In genomic region chr3:14127106-14127505, GRCh38 we compare ENCODE assay signal across 13 cellular contexts. TPM values are rescaled to one million over a fixed set of nuclear protein-coding genes. Genes with fewer than 3 reads are reported as not detected.
DNase-seq lines count a peak whose midpoint lies in the region; ATAC-seq and TF ChIP-seq lines count a peak whose summit lies in the region.
"Had no signal": no experiment of that assay in that cellular context is flagged by ENCODE, and none has a peak within 500 bp of the region (broad histone marks: within the 10 kb centered on the region; RNA-seq: fewer than 3 reads in every experiment).

No MANE protein-coding gene starts in this region.

- H3K27ac ChIP-seq in CD8-positive, alpha-beta memory T cell (ENCODE audit: low read depth, low read length): no peak overlapping the region

- peaks cover 10 to 70% (median 21%) of the 10 kb centered on the region in 3 donors for H3K36me3 Mint-ChIP-seq in CD8-positive, alpha-beta memory T cell
- H3K36me3 Mint-ChIP-seq in T-helper 17 cell (ENCODE audit: low read depth) (peaks cover 7% of the 10 kb centered on the region), glutamatergic neuron (ENCODE audit: unreplicated experiment) (peaks cover 14% of the 10 kb centered on the region)
- H3K36me3 Mint-ChIP-seq in activated CD4-positive, alpha-beta T cell treated with anti-CD3 and anti-CD28 coated beads for 36 hours (ENCODE audit: low read depth): peaks cover 58% of the 10 kb centered on the region

- no peaks in the 10 kb centered on the region for H3K9me3 Mint-ChIP-seq in CD8-positive, alpha-beta memory T cell
- H3K9me3 Mint-ChIP-seq in glutamatergic neuron (ENCODE audit: unreplicated experiment): peaks cover 8% of the 10 kb centered on the region
- H3K9me3 Mint-ChIP-seq in activated CD4-positive, alpha-beta T cell treated with anti-CD3 and anti-CD28 coated beads for 36 hours (ENCODE audit: low read depth): peaks cover 3% of the 10 kb centered on the region

- H3K4me2 ChIP-seq in skeletal muscle satellite cell (ENCODE audit: low read length): peak overlapping the region; percentile 97

- H3K27me3 ChIP-seq in CD8-positive, alpha-beta memory T cell (ENCODE audit: insufficient read depth, low read length, poor library complexity, severe bottlenecking): no peaks in the 10 kb centered on the region
- H3K27me3 ChIP-seq in skeletal muscle satellite cell (ENCODE audit: control insufficient read depth, insufficient read depth, low read length): no peaks in the 10 kb centered on the region

- intact Hi-C loops in activated CD4-positive, alpha-beta T cell treated with anti-CD3 and anti-CD28 coated beads for 36 hours (cut with DNase I, micrococcal nuclease): loop anchor here in 1 of 2 experiments (5.0 to 10.0 kb wide), 2 partner anchors 645 to 702 kb away; partner anchors contain the start of genes HDAC11 and NUP210

- H3K4me1 Mint-ChIP-seq in CD8-positive, alpha-beta memory T cell: peaks cover 52 to 60% (median 59%) of the 10 kb centered on the region in 3 donors
- H3K4me1 Mint-ChIP-seq in T-helper 17 cell: peaks cover 48% of the 10 kb centered on the region
- peaks cover 7% of the 10 kb centered on the region for H3K4me1 Mint-ChIP-seq in glutamatergic neuron (ENCODE audit: low read depth, unreplicated experiment)
- peaks cover 48% of the 10 kb centered on the region for H3K4me1 Mint-ChIP-seq in activated CD4-positive, alpha-beta T cell treated with anti-CD3 and anti-CD28 coated beads for 36 hours

- peaks cover 34% of the 10 kb centered on the region for H3K4me1 ChIP-seq in CD8-positive, alpha-beta memory T cell (ENCODE audit: insufficient read depth, low read length)
- H3K4me1 ChIP-seq in skeletal muscle satellite cell (ENCODE audit: control insufficient read depth, insufficient read depth, low read length): peaks cover 24% of the 10 kb centered on the region

- TF ChIP-seq CTCF in glutamatergic neuron (IDR thresholded peaks at IDR 0.05; ENCODE audit: partially characterized antibody, unreplicated experiment): no peak
- no peak for TF ChIP-seq CTCF in GM10266 (IDR thresholded peaks at IDR 0.05; ENCODE audit: control insufficient read depth, insufficient read depth, low read depth, missing control alignments)

- CTCF ChIA-PET in CD8-positive, alpha-beta memory T cell (lab: Charles Lee): no interaction called here
- CTCF ChIA-PET in activated CD4-positive, alpha-beta T cell treated with anti-CD3 and anti-CD28 coated beads for 36 hours (lab: Charles Lee): no interaction called here

- H3K9ac ChIP-seq in skeletal muscle satellite cell (ENCODE audit: low read depth, low read length): no peak overlapping the region

- no peak for ATAC-seq in T-helper 17 cell
- ATAC-seq in activated CD4-positive, alpha-beta T cell treated with anti-CD3 and anti-CD28 coated beads for 36 hours: no peak
- ATAC-seq: stimulated activated naive B cell treated with anti-CD40 and anti-IgM and Interleukin-4, amounts not matched to agents 10 μg/mL and 1 μg/mL and 100 μg/mL, for 72 hours had no signal

- H3K27ac Mint-ChIP-seq in CD8-positive, alpha-beta memory T cell: peak overlapping the region in 5 of 8 donors; percentile 42 to 98 (median 84)
- H3K27ac Mint-ChIP-seq in T-helper 17 cell (peak overlapping the region; percentile 51), glutamatergic neuron (ENCODE audit: unreplicated experiment) (no peak overlapping the region)
- no peak overlapping the region for H3K27ac Mint-ChIP-seq in activated CD4-positive, alpha-beta T cell treated with anti-CD3 and anti-CD28 coated beads for 36 hours
- H3K27ac Mint-ChIP-seq: stimulated activated naive B cell treated with anti-CD40 and anti-IgM and Interleukin-4, amounts not matched to agents 10 μg/mL and 1 μg/mL and 100 μg/mL, for 72 hours had no signal

- no peak overlapping the region for H3K4me3 ChIP-seq in CD8-positive, alpha-beta memory T cell (ENCODE audit: low read length)
- H3K4me3 ChIP-seq in skeletal muscle satellite cell (ENCODE audit: low read length): peak overlapping the region; percentile 97

- H3K4me3 Mint-ChIP-seq in CD8-positive, alpha-beta memory T cell: peak overlapping the region in 6 of 7 donors; percentile 81 to 99 (median 96)
- peak overlapping the region; percentile 97 for H3K4me3 Mint-ChIP-seq in T-helper 17 cell
- peak overlapping the region; percentile 32 for H3K4me3 Mint-ChIP-seq in glutamatergic neuron (ENCODE audit: unreplicated experiment)
- H3K4me3 Mint-ChIP-seq in activated CD4-positive, alpha-beta T cell treated with anti-CD3 and anti-CD28 coated beads for 36 hours: no peak overlapping the region

- H3K36me3 ChIP-seq in CD8-positive, alpha-beta memory T cell (ENCODE audit: insufficient read depth, low read length): peaks cover 37% of the 10 kb centered on the region
- peaks cover 59% of the 10 kb centered on the region for H3K36me3 ChIP-seq in skeletal muscle satellite cell (ENCODE audit: insufficient read depth, low read length)

- no peaks in the 10 kb centered on the region for H3K9me3 ChIP-seq in CD8-positive, alpha-beta memory T cell (ENCODE audit: low read length)
- H3K9me3 ChIP-seq in T-helper 17 cell (ENCODE audit: control insufficient read depth, low read length, poor library complexity, severe bottlenecking) (no peaks in the 10 kb centered on the region), skeletal muscle satellite cell (replicated peaks; ENCODE audit: low read length) (no peaks in the 10 kb centered on the region)

- no peak for DNase-seq in CD8-positive, alpha-beta memory T cell
- DNase-seq in T-helper 17 cell (no peak), glutamatergic neuron (no peak), COLO829 (ENCODE audit: low spot score) (no peak), HPDE6-E6E7 (ENCODE audit: extremely low spot score) (no peak), GM10266 (ENCODE audit: extremely low spot score) (no peak)
- no peak for DNase-seq in activated CD4-positive, alpha-beta T cell treated with anti-CD3 and anti-CD28 coated beads for 36 hours
- DNase-seq: activated CD4-positive, CD25-positive, alpha-beta regulatory T cell; activated naive CD4-positive, alpha-beta T cell treated with Interleukin-2 at 50 U/mL for 16 hours; hypothalamus; NCI-H2171; stimulated activated naive B cell treated with anti-CD40 and anti-IgM and Interleukin-4, amounts not matched to agents 10 μg/mL and 1 μg/mL and 100 μg/mL, for 72 hours had no signal

- POLR2A ChIA-PET in CD8-positive, alpha-beta memory T cell (lab: Charles Lee): no interaction called here
- POLR2A ChIA-PET in activated CD4-positive, alpha-beta T cell treated with anti-CD3 and anti-CD28 coated beads for 36 hours (lab: Charles Lee): interaction anchor here (3.6 kb wide), 1 partner anchor 51 kb away, joined by 34 read pairs; the partner anchor contains the start of genes LSM3 and XPC

- H3K27me3 Mint-ChIP-seq in CD8-positive, alpha-beta memory T cell: peaks cover 0 to 5% of the 10 kb centered on the region in 2 donors
- no peaks in the 10 kb centered on the region for H3K27me3 Mint-ChIP-seq in T-helper 17 cell
- H3K27me3 Mint-ChIP-seq in glutamatergic neuron (ENCODE audit: unreplicated experiment): peaks cover 6% of the 10 kb centered on the region
- no peaks in the 10 kb centered on the region for H3K27me3 Mint-ChIP-seq in activated CD4-positive, alpha-beta T cell treated with anti-CD3 and anti-CD28 coated beads for 36 hours
- H3K27me3 Mint-ChIP-seq: stimulated activated naive B cell treated with anti-CD40 and anti-IgM and Interleukin-4, amounts not matched to agents 10 μg/mL and 1 μg/mL and 100 μg/mL, for 72 hours had no signal

RNA-seq across cellular contexts. Expression of gene TMEM43, which starts 2.3 kb away (rescaled TPM):
- 10 to 100 TPM; 48.8 to 49.4 TPM for total RNA-seq in CD8-positive, alpha-beta memory T cell
- polyA plus RNA-seq in CD8-positive, alpha-beta memory T cell: 75.3 TPM
- total RNA-seq in T-helper 17 cell: 10 to 100 TPM; 45.6 to 51.4 TPM
- 50.8 TPM for total RNA-seq in glutamatergic neuron (ENCODE audit: unreplicated experiment)
- 88.0 and 97.6 TPM in 2 replicates for total RNA-seq in skeletal muscle satellite cell (2012; rRNA removed)
- total RNA-seq in activated CD4-positive, alpha-beta T cell treated with anti-CD3 and anti-CD28 coated beads for 36 hours: 10 to 100 TPM; 28.3 to 28.5 TPM

RNA-seq across cellular contexts. Expression of gene CHCHD4, which starts 2.4 kb away (rescaled TPM):
- 10 to 100 TPM; 21.7 to 21.8 TPM for total RNA-seq in CD8-positive, alpha-beta memory T cell
- 13.9 TPM for polyA plus RNA-seq in CD8-positive, alpha-beta memory T cell
- total RNA-seq in T-helper 17 cell (1 to 10 TPM; 2.7 to 3.6 TPM), glutamatergic neuron (ENCODE audit: unreplicated experiment) (9.4 TPM)
- total RNA-seq in skeletal muscle satellite cell (2012; rRNA removed): 20.3 and 21.6 TPM in 2 replicates
- total RNA-seq in activated CD4-positive, alpha-beta T cell treated with anti-CD3 and anti-CD28 coated beads for 36 hours: 10 to 100 TPM; 23.3 TPM

RNA-seq across cellular contexts. Expression of gene XPC, which starts 51.3 kb away (rescaled TPM):
- 10 to 100 TPM; 38.8 to 38.9 TPM for total RNA-seq in CD8-positive, alpha-beta memory T cell
- polyA plus RNA-seq in CD8-positive, alpha-beta memory T cell: 44.0 TPM
- total RNA-seq in T-helper 17 cell: 10 to 100 TPM; 65.0 to 76.4 TPM
- 39.5 TPM for total RNA-seq in glutamatergic neuron (ENCODE audit: unreplicated experiment)
- 19.9 and 31.9 TPM in 2 replicates for total RNA-seq in skeletal muscle satellite cell (2012; rRNA removed)
- 10 to 100 TPM; 24.3 to 24.7 TPM for total RNA-seq in activated CD4-positive, alpha-beta T cell treated with anti-CD3 and anti-CD28 coated beads for 36 hours

RNA-seq across cellular contexts. Expression of gene LSM3, which starts 51.5 kb away (rescaled TPM):
- total RNA-seq in CD8-positive, alpha-beta memory T cell: 10 to 100 TPM; 25.8 to 26.6 TPM
- 22.9 TPM for polyA plus RNA-seq in CD8-positive, alpha-beta memory T cell
- total RNA-seq in T-helper 17 cell: 1 to 10 TPM; 5.5 to 6.3 TPM
- total RNA-seq in glutamatergic neuron (ENCODE audit: unreplicated experiment): 8.4 TPM
- 9.4 and 10.6 TPM in 2 replicates for total RNA-seq in skeletal muscle satellite cell (2012; rRNA removed)
- total RNA-seq in activated CD4-positive, alpha-beta T cell treated with anti-CD3 and anti-CD28 coated beads for 36 hours: 10 to 100 TPM; 23.0 to 30.2 TPM

Comparison
In these comparisons a context has a peak if more than half of its experiments do, and no peak if none do; other contexts are left out.
1. H3K27ac Mint-ChIP-seq: peak in CD8-positive, alpha-beta memory T cell (5 of 8) and T-helper 17 cell (single experiment); none in glutamatergic neuron (single experiment) and activated CD4-positive, alpha-beta T cell treated with anti-CD3 and anti-CD28 coated beads for 36 hours (single experiment).